In genomic region chr3:72567976-72568560, GRCh38 we compare ENCODE assay signal across 21 cellular contexts.
"Had no signal": no experiment of that assay in that cellular context is flagged by ENCODE, and none has a peak within 500 bp of the region (broad histone marks: within the 10 kb centered on the region; RNA-seq: fewer than 3 reads in every experiment).

No MANE protein-coding gene starts in this region.

- H3K9me3 Mint-ChIP-seq: activated CD4-positive, alpha-beta T cell treated with anti-CD3 and anti-CD28 coated beads, Interleukin-2, amount 10 ng/mL, durations not matched to agents 7 days and 5 days; activated CD8-positive, alpha-beta T cell treated with anti-CD3 and anti-CD28 coated beads for 36 hours; activated naive CD4-positive, alpha-beta T cell treated with anti-CD3 and anti-CD28 coated beads, Interleukin-2, amount 10 ng/mL, durations not matched to agents 7 days and 5 days; naive thymus-derived CD4-positive, alpha-beta T cell; stimulated activated naive CD8-positive, alpha-beta T cell treated with anti-CD3 and anti-CD28 coated beads, Interleukin-15, Interleukin-2, amounts not matched to agents 100 ng/mL and 50 ng/mL, for 24 hours; T-helper 2 cell treated with Interferon-gamma antibody and Interleukin-4, amounts not matched to agents 5 μg/mL and 100 μg/mL, for 36 hours had no signal

- H3K27me3 ChIP-seq: spleen, tibial artery, uterus had no signal

- H3K27me3 Mint-ChIP-seq: activated CD4-positive, alpha-beta T cell treated with anti-CD3 and anti-CD28 coated beads, Interleukin-2, amount 10 ng/mL, durations not matched to agents 7 days and 5 days; activated CD8-positive, alpha-beta memory T cell treated with anti-CD3 and anti-CD28 coated beads, Interleukin-2, amount 10 ng/mL, durations not matched to agents 7 days and 5 days; activated CD8-positive, alpha-beta T cell treated with anti-CD3 and anti-CD28 coated beads for 36 hours; activated naive CD4-positive, alpha-beta T cell treated with anti-CD3 and anti-CD28 coated beads, Interleukin-2, amount 10 ng/mL, durations not matched to agents 7 days and 5 days; naive thymus-derived CD4-positive, alpha-beta T cell; stimulated activated naive CD8-positive, alpha-beta T cell treated with anti-CD3 and anti-CD28 coated beads, Interleukin-15, Interleukin-2, amounts not matched to agents 100 ng/mL and 50 ng/mL, for 24 hours had no signal

- H3K4me3 Mint-ChIP-seq: activated CD4-positive, alpha-beta T cell treated with anti-CD3 and anti-CD28 coated beads, Interleukin-2, amount 10 ng/mL, durations not matched to agents 7 days and 5 days; activated CD8-positive, alpha-beta memory T cell treated with anti-CD3 and anti-CD28 coated beads, Interleukin-2, amount 10 ng/mL, durations not matched to agents 7 days and 5 days; activated CD8-positive, alpha-beta T cell treated with anti-CD3 and anti-CD28 coated beads for 36 hours; activated naive CD4-positive, alpha-beta T cell treated with anti-CD3 and anti-CD28 coated beads, Interleukin-2, amount 10 ng/mL, durations not matched to agents 7 days and 5 days; naive thymus-derived CD4-positive, alpha-beta T cell; stimulated activated naive CD8-positive, alpha-beta T cell treated with anti-CD3 and anti-CD28 coated beads, Interleukin-15, Interleukin-2, amounts not matched to agents 100 ng/mL and 50 ng/mL, for 24 hours; T-helper 2 cell treated with Interferon-gamma antibody and Interleukin-4, amounts not matched to agents 5 μg/mL and 100 μg/mL, for 36 hours had no signal

- H3K27ac Mint-ChIP-seq: activated CD4-positive, alpha-beta T cell treated with anti-CD3 and anti-CD28 coated beads, Interleukin-2, amount 10 ng/mL, durations not matched to agents 7 days and 5 days; activated CD8-positive, alpha-beta memory T cell treated with anti-CD3 and anti-CD28 coated beads, Interleukin-2, amount 10 ng/mL, durations not matched to agents 7 days and 5 days; activated CD8-positive, alpha-beta T cell treated with anti-CD3 and anti-CD28 coated beads for 36 hours; activated naive CD4-positive, alpha-beta T cell treated with anti-CD3 and anti-CD28 coated beads, Interleukin-2, amount 10 ng/mL, durations not matched to agents 7 days and 5 days; naive thymus-derived CD4-positive, alpha-beta T cell; stimulated activated naive CD8-positive, alpha-beta T cell treated with anti-CD3 and anti-CD28 coated beads, Interleukin-15, Interleukin-2, amounts not matched to agents 100 ng/mL and 50 ng/mL, for 24 hours; T-helper 2 cell treated with Interferon-gamma antibody and Interleukin-4, amounts not matched to agents 5 μg/mL and 100 μg/mL, for 36 hours had no signal

- H3K4me1 Mint-ChIP-seq: activated CD4-positive, alpha-beta T cell treated with anti-CD3 and anti-CD28 coated beads, Interleukin-2, amount 10 ng/mL, durations not matched to agents 7 days and 5 days; activated CD8-positive, alpha-beta memory T cell treated with anti-CD3 and anti-CD28 coated beads, Interleukin-2, amount 10 ng/mL, durations not matched to agents 7 days and 5 days; activated naive CD4-positive, alpha-beta T cell treated with anti-CD3 and anti-CD28 coated beads, Interleukin-2, amount 10 ng/mL, durations not matched to agents 7 days and 5 days had no signal

- H3K36me3 Mint-ChIP-seq: activated CD8-positive, alpha-beta memory T cell treated with anti-CD3 and anti-CD28 coated beads, Interleukin-2, amount 10 ng/mL, durations not matched to agents 7 days and 5 days; activated naive CD4-positive, alpha-beta T cell treated with anti-CD3 and anti-CD28 coated beads, Interleukin-2, amount 10 ng/mL, durations not matched to agents 7 days and 5 days; naive thymus-derived CD4-positive, alpha-beta T cell had no signal

- H3K27ac ChIP-seq: heart right ventricle, spleen, tibial artery, uterus, VCaP had no signal

- DNase-seq: activated CD4-positive, alpha-beta T cell treated with anti-CD3 and anti-CD28 coated beads, Interleukin-2, amount 10 ng/mL, durations not matched to agents 7 days and 5 days; activated CD8-positive, alpha-beta memory T cell treated with anti-CD3 and anti-CD28 coated beads, Interleukin-2, amount 10 ng/mL, durations not matched to agents 7 days and 5 days; activated CD8-positive, alpha-beta T cell treated with anti-CD3 and anti-CD28 coated beads for 36 hours; activated effector memory CD4-positive, alpha-beta T cell treated with anti-CD3 and anti-CD28 coated beads, Interleukin-2, amount 50 U/mL, for 16 hours; activated naive CD4-positive, alpha-beta T cell treated with anti-CD3 and anti-CD28 coated beads, Interleukin-2, amount 10 ng/mL, durations not matched to agents 7 days and 5 days; activated T-cell treated with anti-CD3 and anti-CD28 coated beads for 4 hours; amygdala; cerebellar nuclear complex; cortex of kidney; heart right ventricle; islet precursor cell; naive thymus-derived CD4-positive, alpha-beta T cell; spleen; stimulated activated CD4-positive, alpha-beta T cell treated with anti-CD3 and anti-CD28 coated beads, Interleukin-4, amount 100 ng/mL, for 1 hour; tibial artery; uterus had no signal

- ATAC-seq: activated CD4-positive, CD25-positive, alpha-beta regulatory T cell treated with anti-CD3 and anti-CD28 coated beads, Interleukin-2, amount 50 U/mL, for 24 hours; activated CD8-positive, alpha-beta memory T cell treated with anti-CD3 and anti-CD28 coated beads, Interleukin-2, amount 10 ng/mL, durations not matched to agents 7 days and 5 days; activated CD8-positive, alpha-beta T cell treated with anti-CD3 and anti-CD28 coated beads for 36 hours; naive thymus-derived CD4-positive, alpha-beta T cell had no signal

- H3K36me3 ChIP-seq: heart right ventricle, spleen, tibial artery, uterus had no signal

- H3K9me3 ChIP-seq: heart right ventricle, spleen, tibial artery, uterus had no signal

- H3K4me1 ChIP-seq: spleen, uterus had no signal

- H3K4me3 ChIP-seq: heart right ventricle, lung, spleen, tibial artery, uterus had no signal
